ENCODE assay signal across 1 cellular context in the genomic region with DNA sequence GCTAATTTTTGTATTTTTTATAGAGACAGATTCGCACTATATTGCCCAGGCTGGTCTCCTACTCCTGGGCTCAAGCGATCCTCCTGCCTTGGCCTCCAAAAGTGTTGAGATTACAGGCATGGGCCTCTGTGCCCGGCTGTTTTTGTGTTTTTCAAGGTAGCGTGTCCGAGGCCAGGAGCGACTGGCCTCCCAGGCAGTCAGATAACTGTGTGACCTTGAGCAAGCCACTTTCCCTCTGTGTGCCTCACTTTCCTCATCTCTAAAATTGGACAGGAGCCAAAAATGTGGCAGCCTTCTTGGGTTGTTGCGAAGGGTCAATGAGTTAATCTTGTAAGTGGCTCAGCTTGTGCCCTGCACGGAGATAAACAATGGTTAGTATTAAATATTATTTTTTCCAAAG.
TF ChIP-seq lines count a peak whose summit lies in the region.

No MANE protein-coding gene starts in this region.

TF ChIP-seq in HepG2, 621 proteins besides CTCF, POLR2A, EP300 and RAD21 (continued from another document and continues in another):
- TF ChIP-seq, protein P1, sequence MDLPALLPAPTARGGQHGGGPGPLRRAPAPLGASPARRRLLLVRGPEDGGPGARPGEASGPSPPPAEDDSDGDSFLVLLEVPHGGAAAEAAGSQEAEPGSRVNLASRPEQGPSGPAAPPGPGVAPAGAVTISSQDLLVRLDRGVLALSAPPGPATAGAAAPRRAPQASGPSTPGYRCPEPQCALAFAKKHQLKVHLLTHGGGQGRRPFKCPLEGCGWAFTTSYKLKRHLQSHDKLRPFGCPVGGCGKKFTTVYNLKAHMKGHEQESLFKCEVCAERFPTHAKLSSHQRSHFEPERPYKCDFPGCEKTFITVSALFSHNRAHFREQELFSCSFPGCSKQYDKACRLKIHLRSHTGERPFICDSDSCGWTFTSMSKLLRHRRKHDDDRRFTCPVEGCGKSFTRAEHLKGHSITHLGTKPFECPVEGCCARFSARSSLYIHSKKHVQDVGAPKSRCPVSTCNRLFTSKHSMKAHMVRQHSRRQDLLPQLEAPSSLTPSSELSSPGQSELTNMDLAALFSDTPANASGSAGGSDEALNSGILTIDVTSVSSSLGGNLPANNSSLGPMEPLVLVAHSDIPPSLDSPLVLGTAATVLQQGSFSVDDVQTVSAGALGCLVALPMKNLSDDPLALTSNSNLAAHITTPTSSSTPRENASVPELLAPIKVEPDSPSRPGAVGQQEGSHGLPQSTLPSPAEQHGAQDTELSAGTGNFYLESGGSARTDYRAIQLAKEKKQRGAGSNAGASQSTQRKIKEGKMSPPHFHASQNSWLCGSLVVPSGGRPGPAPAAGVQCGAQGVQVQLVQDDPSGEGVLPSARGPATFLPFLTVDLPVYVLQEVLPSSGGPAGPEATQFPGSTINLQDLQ (CRISPR knock-in tag; IDR thresholded peaks at IDR 0.05): no peak
- TF ChIP-seq, protein P2, sequence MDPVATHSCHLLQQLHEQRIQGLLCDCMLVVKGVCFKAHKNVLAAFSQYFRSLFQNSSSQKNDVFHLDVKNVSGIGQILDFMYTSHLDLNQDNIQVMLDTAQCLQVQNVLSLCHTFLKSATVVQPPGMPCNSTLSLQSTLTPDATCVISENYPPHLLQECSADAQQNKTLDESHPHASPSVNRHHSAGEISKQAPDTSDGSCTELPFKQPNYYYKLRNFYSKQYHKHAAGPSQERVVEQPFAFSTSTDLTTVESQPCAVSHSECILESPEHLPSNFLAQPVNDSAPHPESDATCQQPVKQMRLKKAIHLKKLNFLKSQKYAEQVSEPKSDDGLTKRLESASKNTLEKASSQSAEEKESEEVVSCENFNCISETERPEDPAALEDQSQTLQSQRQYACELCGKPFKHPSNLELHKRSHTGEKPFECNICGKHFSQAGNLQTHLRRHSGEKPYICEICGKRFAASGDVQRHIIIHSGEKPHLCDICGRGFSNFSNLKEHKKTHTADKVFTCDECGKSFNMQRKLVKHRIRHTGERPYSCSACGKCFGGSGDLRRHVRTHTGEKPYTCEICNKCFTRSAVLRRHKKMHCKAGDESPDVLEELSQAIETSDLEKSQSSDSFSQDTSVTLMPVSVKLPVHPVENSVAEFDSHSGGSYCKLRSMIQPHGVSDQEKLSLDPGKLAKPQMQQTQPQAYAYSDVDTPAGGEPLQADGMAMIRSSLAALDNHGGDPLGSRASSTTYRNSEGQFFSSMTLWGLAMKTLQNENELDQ (CRISPR knock-in tag; IDR thresholded peaks at IDR 0.05; ENCODE audit: borderline replicate concordance): no peak
- TF ChIP-seq GMEB2 (CRISPR knock-in tag; IDR thresholded peaks at IDR 0.05; ENCODE audit: low read depth): no peak
- TF ChIP-seq HCFC1 (IDR thresholded peaks at IDR 0.05; ENCODE audit: low read depth, low read length): no peak
- TF ChIP-seq ZNF446 (CRISPR knock-in tag; IDR thresholded peaks at IDR 0.05): no peak
- no peak for TF ChIP-seq ZFP36 (IDR thresholded peaks at IDR 0.05; ENCODE audit: borderline replicate concordance, low read depth, low read length, partially characterized antibody)
- no peak for TF ChIP-seq TRAFD1 (CRISPR knock-in tag; IDR thresholded peaks at IDR 0.05; ENCODE audit: borderline replicate concordance)
- TF ChIP-seq ZNF362 (CRISPR knock-in tag; IDR thresholded peaks at IDR 0.05; ENCODE audit: borderline replicate concordance): no peak
- no peak for TF ChIP-seq ATF7-NPFF (CRISPR knock-in tag; IDR thresholded peaks at IDR 0.05; ENCODE audit: low read depth)
- TF ChIP-seq GATAD2A (CRISPR knock-in tag; IDR thresholded peaks at IDR 0.05): no peak
- no peak; the same call in 1 of the 2 replicates for TF ChIP-seq ZFY (CRISPR knock-in tag; IDR thresholded peaks at IDR 0.05)
- no peak for TF ChIP-seq TBX3 (IDR thresholded peaks at IDR 0.05; ENCODE audit: borderline replicate concordance)
- TF ChIP-seq HOXD1 (CRISPR knock-in tag; IDR thresholded peaks at IDR 0.05): no peak
- no peak for TF ChIP-seq ZNF780A (CRISPR knock-in tag; IDR thresholded peaks at IDR 0.05)
- TF ChIP-seq SMC3 (IDR thresholded peaks at IDR 0.05; ENCODE audit: low read length): no peak
- TF ChIP-seq MAFK (conservative IDR thresholded peaks at IDR 0.05 in 1 of 2, IDR thresholded peaks at IDR 0.05 in 1 of 2; ENCODE audit: low read length in 2 of 2): no peak
- no peak for TF ChIP-seq FOXA3 (CRISPR knock-in tag; IDR thresholded peaks at IDR 0.05)
- no peak for TF ChIP-seq ZBTB43 (CRISPR knock-in tag; conservative IDR thresholded peaks at IDR 0.05)
- TF ChIP-seq DNMT1 (CRISPR knock-in tag; IDR thresholded peaks at IDR 0.05): no peak
- TF ChIP-seq KMT2A (CRISPR knock-in tag; IDR thresholded peaks at IDR 0.05): 0 out of 2 replicates have a peak, but pooled peaks have one; percentile 33
- TF ChIP-seq PHF20 (CRISPR knock-in tag; IDR thresholded peaks at IDR 0.05): no peak
- TF ChIP-seq SMAD9 (CRISPR knock-in tag; IDR thresholded peaks at IDR 0.05): no peak
- TF ChIP-seq ZNF414 (CRISPR knock-in tag; IDR thresholded peaks at IDR 0.05): no peak
- no peak for TF ChIP-seq ARNT (IDR thresholded peaks at IDR 0.05)
- no peak for TF ChIP-seq CAMTA2 (CRISPR knock-in tag; IDR thresholded peaks at IDR 0.05; ENCODE audit: borderline replicate concordance)
- TF ChIP-seq SUZ12 (IDR thresholded peaks at IDR 0.05; ENCODE audit: low read depth, low read length): no peak
- TF ChIP-seq TCF7L2 (IDR thresholded peaks at IDR 0.05; ENCODE audit: low read depth, low read length): no peak
- 0 out of 2 replicates have a peak, but pooled peaks have one; percentile 60 for TF ChIP-seq ZNF619 (CRISPR knock-in tag; IDR thresholded peaks at IDR 0.05)
- TF ChIP-seq LCORL (IDR thresholded peaks at IDR 0.05): no peak
- no peak for TF ChIP-seq LCORL (CRISPR knock-in tag; IDR thresholded peaks at IDR 0.05)
- no peak for TF ChIP-seq ATF2 (CRISPR knock-in tag; IDR thresholded peaks at IDR 0.05)
- TF ChIP-seq ZMYM3 (CRISPR knock-in tag; IDR thresholded peaks at IDR 0.05): peak; percentile 46
- TF ChIP-seq RNF219 (CRISPR knock-in tag; IDR thresholded peaks at IDR 0.05): no peak
- TF ChIP-seq ZC3H13 (CRISPR knock-in tag; IDR thresholded peaks at IDR 0.05): no peak
- TF ChIP-seq ZNF232 (CRISPR knock-in tag; IDR thresholded peaks at IDR 0.05; ENCODE audit: borderline replicate concordance): 0 out of 2 replicates have a peak, but pooled peaks have one; percentile 39
- no peak for TF ChIP-seq SP2 (CRISPR knock-in tag; IDR thresholded peaks at IDR 0.05)
- TF ChIP-seq, protein P3, sequence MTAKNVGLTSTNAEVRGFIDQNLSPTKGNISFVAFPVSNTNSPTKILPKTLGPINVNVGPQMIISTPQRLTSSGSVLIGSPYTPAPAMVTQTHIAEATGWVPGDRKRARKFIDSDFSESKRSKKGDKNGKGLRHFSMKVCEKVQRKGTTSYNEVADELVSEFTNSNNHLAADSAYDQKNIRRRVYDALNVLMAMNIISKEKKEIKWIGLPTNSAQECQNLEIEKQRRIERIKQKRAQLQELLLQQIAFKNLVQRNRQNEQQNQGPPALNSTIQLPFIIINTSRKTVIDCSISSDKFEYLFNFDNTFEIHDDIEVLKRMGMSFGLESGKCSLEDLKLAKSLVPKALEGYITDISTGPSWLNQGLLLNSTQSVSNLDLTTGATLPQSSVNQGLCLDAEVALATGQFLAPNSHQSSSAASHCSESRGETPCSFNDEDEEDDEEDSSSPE (CRISPR knock-in tag; IDR thresholded peaks at IDR 0.05): no peak
- no peak for TF ChIP-seq ZNF670 (CRISPR knock-in tag; IDR thresholded peaks at IDR 0.05; ENCODE audit: borderline replicate concordance)
- no peak for TF ChIP-seq KLF6 (CRISPR knock-in tag; IDR thresholded peaks at IDR 0.05)
- no peak for TF ChIP-seq ZNF629 (CRISPR knock-in tag; conservative IDR thresholded peaks at IDR 0.05)
- no peak for TF ChIP-seq HDAC6 (IDR thresholded peaks at IDR 0.05; ENCODE audit: low read depth, low read length)
- no peak for TF ChIP-seq ZNF839 (CRISPR knock-in tag; IDR thresholded peaks at IDR 0.05; ENCODE audit: borderline replicate concordance)
- TF ChIP-seq ZNF432 (CRISPR knock-in tag; IDR thresholded peaks at IDR 0.05; ENCODE audit: borderline replicate concordance): no peak
- TF ChIP-seq ZNF556 (CRISPR knock-in tag; IDR thresholded peaks at IDR 0.05; ENCODE audit: borderline replicate concordance): 0 out of 2 replicates have a peak, but pooled peaks have one; percentile 79
- no peak for TF ChIP-seq ZBTB20 (CRISPR knock-in tag; IDR thresholded peaks at IDR 0.05; ENCODE audit: borderline replicate concordance, low read depth)
- TF ChIP-seq RFX3 (CRISPR knock-in tag; IDR thresholded peaks at IDR 0.05): no peak
- TF ChIP-seq MIER3 (CRISPR knock-in tag; IDR thresholded peaks at IDR 0.05; ENCODE audit: borderline replicate concordance): 0 out of 2 replicates have a peak, but pooled peaks have one; percentile 41
- no peak for TF ChIP-seq DRAP1 (CRISPR knock-in tag; IDR thresholded peaks at IDR 0.05)
- no peak for TF ChIP-seq THAP11 (CRISPR knock-in tag; IDR thresholded peaks at IDR 0.05)
- no peak for TF ChIP-seq MLLT10 (CRISPR knock-in tag; IDR thresholded peaks at IDR 0.05)
- TF ChIP-seq SP140L (CRISPR knock-in tag; IDR thresholded peaks at IDR 0.05; ENCODE audit: borderline replicate concordance): no peak
